Comparison of ENCODE assay signal across 24 cellular contexts in the genomic region with DNA sequence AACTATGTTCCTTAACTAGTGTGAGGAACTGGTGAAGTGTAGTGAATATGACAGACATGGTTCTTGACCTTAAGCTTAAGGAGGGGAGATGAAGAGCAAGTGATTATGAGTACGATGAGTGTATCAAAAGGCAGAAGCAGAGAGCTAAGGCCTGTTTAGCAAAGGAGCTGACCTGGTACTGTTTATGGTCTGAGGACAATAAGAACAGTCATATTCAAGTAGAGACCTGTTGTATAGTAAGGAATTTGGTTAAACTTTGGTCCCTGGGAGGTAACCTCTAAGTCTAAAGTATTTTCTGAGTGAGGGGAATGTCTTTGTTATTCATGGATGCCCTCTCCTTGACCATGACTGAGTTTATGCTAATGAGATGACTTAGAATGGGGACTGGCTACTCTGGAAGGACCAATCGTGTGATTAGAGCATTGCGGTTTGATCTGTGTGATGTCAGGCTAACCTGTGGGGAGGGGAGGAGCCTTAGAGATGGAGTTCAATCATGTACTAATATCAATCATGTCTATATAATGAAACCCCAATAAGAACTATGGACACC.
A peak's percentile ranks its signal among the peaks of the same experiment; 100 is the strongest.
DNase-seq lines count a peak whose midpoint lies in the region; ATAC-seq, FAIRE-seq and TF ChIP-seq lines count a peak whose summit lies in the region.
"Had no signal": no experiment of that assay in that cellular context is flagged by ENCODE, and none has a peak within 500 bp of the region (broad histone marks: within the 10 kb centered on the region; RNA-seq: fewer than 3 reads in every experiment).

No MANE protein-coding gene starts in this region.

- no peak overlapping the region for H3K27ac Mint-ChIP-seq in WTC11
- H3K27ac Mint-ChIP-seq in stimulated activated memory B cell treated with anti-CD40 and anti-IgM and Interleukin-4, amounts not matched to agents 10 μg/mL and 1 μg/mL and 100 μg/mL, for 72 hours, result peak overlapping the region; percentile 22
- H3K27ac Mint-ChIP-seq: H9, HFFc6 had no signal

- H3K9me3 Mint-ChIP-seq in WTC11, result peaks cover 40% of the 10 kb centered on the region
- H3K9me3 Mint-ChIP-seq in stimulated activated memory B cell treated with anti-CD40 and anti-IgM and Interleukin-4, amounts not matched to agents 10 μg/mL and 1 μg/mL and 100 μg/mL, for 72 hours, result peaks cover 8% of the 10 kb centered on the region

- H3K36me3 Mint-ChIP-seq in WTC11, result peaks cover 4% of the 10 kb centered on the region
- H3K36me3 Mint-ChIP-seq in stimulated activated memory B cell treated with anti-CD40 and anti-IgM and Interleukin-4, amounts not matched to agents 10 μg/mL and 1 μg/mL and 100 μg/mL, for 72 hours, result peaks cover 2% of the 10 kb centered on the region

- CTCF ChIA-PET in WTC11 (lab: Charles Lee), result no interaction called here

- ATAC-seq in WTC11 (peak; percentile 83), esophagus mucosa (peak; percentile 42), HG02678 (IDR thresholded peaks at IDR 0.05; ENCODE audit: unreplicated experiment) (no peak), GM21526 (IDR thresholded peaks at IDR 0.05; ENCODE audit: low FRiP score, unreplicated experiment) (no peak)
- ATAC-seq in stimulated activated memory B cell treated with anti-CD40 and anti-IgM and Interleukin-4, amounts not matched to agents 10 μg/mL and 1 μg/mL and 100 μg/mL, for 72 hours, result no peak
- ATAC-seq: Right ventricle myocardium inferior had no signal

- peak; percentile 40 for FAIRE-seq in HTR-8/SVneo (lab: Jason Lieb, UNC)
- FAIRE-seq: A204.1, D721Med, RCC 7860 had no signal

- H3K27me3 Mint-ChIP-seq in WTC11 (ENCODE audit: low read depth), result no peaks in the 10 kb centered on the region
- H3K27me3 Mint-ChIP-seq in stimulated activated memory B cell treated with anti-CD40 and anti-IgM and Interleukin-4, amounts not matched to agents 10 μg/mL and 1 μg/mL and 100 μg/mL, for 72 hours, result no peaks in the 10 kb centered on the region

- no peak for TF ChIP-seq CTCF in WTC11 (IDR thresholded peaks at IDR 0.05)

- no peak for DNase-seq in HTR-8/SVneo (ENCODE audit: insufficient read length, low spot score)
- DNase-seq in WTC11 (ENCODE audit: low spot score), result no peak
- DNase-seq in NCI-H1930 (lab: John Stamatoyannopoulos, UW), result no peak
- DNase-seq: DMS53, EL, GF-D8, H9, HFFc6, KG1, MV-4-11, NCI-H1105 treated with DMSO at 0.1 percent for 48 hours, NCI-H2081, NCI-H2171, NCI-H524 treated with DMSO at 0.1 percent for 48 hours, NCI-H82, OCI-M1 had no signal

- no peak overlapping the region for H3K4me3 Mint-ChIP-seq in WTC11
- no peak overlapping the region for H3K4me3 Mint-ChIP-seq in stimulated activated memory B cell treated with anti-CD40 and anti-IgM and Interleukin-4, amounts not matched to agents 10 μg/mL and 1 μg/mL and 100 μg/mL, for 72 hours
- H3K4me3 Mint-ChIP-seq: H9, HFFc6 had no signal

- POLR2A ChIA-PET in WTC11 (lab: Charles Lee), result no interaction called here

- peaks cover 31% of the 10 kb centered on the region for H3K4me1 Mint-ChIP-seq in WTC11
- peaks cover 32% of the 10 kb centered on the region for H3K4me1 Mint-ChIP-seq in stimulated activated memory B cell treated with anti-CD40 and anti-IgM and Interleukin-4, amounts not matched to agents 10 μg/mL and 1 μg/mL and 100 μg/mL, for 72 hours

TF ChIP-seq in WTC11, 78 proteins besides CTCF, POLR2A, EP300 and RAD21:
- no peak for TF ChIP-seq NR3C1 (CRISPR knock-in tag; conservative IDR thresholded peaks at IDR 0.05; ENCODE audit: low read depth)
- TF ChIP-seq SOX15 (CRISPR knock-in tag; IDR thresholded peaks at IDR 0.05), result no peak
- no peak for TF ChIP-seq EMX1 (CRISPR knock-in tag; IDR thresholded peaks at IDR 0.05)
- TF ChIP-seq NR2C2 (CRISPR knock-in tag; IDR thresholded peaks at IDR 0.05), result no peak
- TF ChIP-seq TCF7 (CRISPR knock-in tag; IDR thresholded peaks at IDR 0.05; ENCODE audit: low read depth), result no peak
- no peak for TF ChIP-seq SMAD3 (CRISPR knock-in tag; IDR thresholded peaks at IDR 0.05; ENCODE audit: borderline replicate concordance)
- TF ChIP-seq ZNF423 (CRISPR knock-in tag; IDR thresholded peaks at IDR 0.05), result no peak
- TF ChIP-seq ATF1 (CRISPR knock-in tag; IDR thresholded peaks at IDR 0.05), result no peak
- TF ChIP-seq, protein P1, sequence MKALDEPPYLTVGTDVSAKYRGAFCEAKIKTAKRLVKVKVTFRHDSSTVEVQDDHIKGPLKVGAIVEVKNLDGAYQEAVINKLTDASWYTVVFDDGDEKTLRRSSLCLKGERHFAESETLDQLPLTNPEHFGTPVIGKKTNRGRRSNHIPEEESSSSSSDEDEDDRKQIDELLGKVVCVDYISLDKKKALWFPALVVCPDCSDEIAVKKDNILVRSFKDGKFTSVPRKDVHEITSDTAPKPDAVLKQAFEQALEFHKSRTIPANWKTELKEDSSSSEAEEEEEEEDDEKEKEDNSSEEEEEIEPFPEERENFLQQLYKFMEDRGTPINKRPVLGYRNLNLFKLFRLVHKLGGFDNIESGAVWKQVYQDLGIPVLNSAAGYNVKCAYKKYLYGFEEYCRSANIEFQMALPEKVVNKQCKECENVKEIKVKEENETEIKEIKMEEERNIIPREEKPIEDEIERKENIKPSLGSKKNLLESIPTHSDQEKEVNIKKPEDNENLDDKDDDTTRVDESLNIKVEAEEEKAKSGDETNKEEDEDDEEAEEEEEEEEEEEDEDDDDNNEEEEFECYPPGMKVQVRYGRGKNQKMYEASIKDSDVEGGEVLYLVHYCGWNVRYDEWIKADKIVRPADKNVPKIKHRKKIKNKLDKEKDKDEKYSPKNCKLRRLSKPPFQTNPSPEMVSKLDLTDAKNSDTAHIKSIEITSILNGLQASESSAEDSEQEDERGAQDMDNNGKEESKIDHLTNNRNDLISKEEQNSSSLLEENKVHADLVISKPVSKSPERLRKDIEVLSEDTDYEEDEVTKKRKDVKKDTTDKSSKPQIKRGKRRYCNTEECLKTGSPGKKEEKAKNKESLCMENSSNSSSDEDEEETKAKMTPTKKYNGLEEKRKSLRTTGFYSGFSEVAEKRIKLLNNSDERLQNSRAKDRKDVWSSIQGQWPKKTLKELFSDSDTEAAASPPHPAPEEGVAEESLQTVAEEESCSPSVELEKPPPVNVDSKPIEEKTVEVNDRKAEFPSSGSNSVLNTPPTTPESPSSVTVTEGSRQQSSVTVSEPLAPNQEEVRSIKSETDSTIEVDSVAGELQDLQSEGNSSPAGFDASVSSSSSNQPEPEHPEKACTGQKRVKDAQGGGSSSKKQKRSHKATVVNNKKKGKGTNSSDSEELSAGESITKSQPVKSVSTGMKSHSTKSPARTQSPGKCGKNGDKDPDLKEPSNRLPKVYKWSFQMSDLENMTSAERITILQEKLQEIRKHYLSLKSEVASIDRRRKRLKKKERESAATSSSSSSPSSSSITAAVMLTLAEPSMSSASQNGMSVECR (CRISPR knock-in tag; IDR thresholded peaks at IDR 0.05; ENCODE audit: borderline replicate concordance), result no peak
- TF ChIP-seq, protein P2, sequence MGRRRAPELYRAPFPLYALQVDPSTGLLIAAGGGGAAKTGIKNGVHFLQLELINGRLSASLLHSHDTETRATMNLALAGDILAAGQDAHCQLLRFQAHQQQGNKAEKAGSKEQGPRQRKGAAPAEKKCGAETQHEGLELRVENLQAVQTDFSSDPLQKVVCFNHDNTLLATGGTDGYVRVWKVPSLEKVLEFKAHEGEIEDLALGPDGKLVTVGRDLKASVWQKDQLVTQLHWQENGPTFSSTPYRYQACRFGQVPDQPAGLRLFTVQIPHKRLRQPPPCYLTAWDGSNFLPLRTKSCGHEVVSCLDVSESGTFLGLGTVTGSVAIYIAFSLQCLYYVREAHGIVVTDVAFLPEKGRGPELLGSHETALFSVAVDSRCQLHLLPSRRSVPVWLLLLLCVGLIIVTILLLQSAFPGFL (CRISPR knock-in tag; IDR thresholded peaks at IDR 0.05; ENCODE audit: borderline replicate concordance), result no peak

Comparison
In these comparisons a context has a peak if more than half of its experiments do, and no peak if none do; other contexts are left out.
1. ATAC-seq: peak in WTC11 (single experiment) and esophagus mucosa (single experiment); none in stimulated activated memory B cell treated with anti-CD40 and anti-IgM and Interleukin-4, amounts not matched to agents 10 μg/mL and 1 μg/mL and 100 μg/mL, for 72 hours (single experiment), HG02678 (single experiment) and GM21526 (single experiment).